Comparison of ENCODE assay signal across 29 cellular contexts in the genomic region with DNA sequence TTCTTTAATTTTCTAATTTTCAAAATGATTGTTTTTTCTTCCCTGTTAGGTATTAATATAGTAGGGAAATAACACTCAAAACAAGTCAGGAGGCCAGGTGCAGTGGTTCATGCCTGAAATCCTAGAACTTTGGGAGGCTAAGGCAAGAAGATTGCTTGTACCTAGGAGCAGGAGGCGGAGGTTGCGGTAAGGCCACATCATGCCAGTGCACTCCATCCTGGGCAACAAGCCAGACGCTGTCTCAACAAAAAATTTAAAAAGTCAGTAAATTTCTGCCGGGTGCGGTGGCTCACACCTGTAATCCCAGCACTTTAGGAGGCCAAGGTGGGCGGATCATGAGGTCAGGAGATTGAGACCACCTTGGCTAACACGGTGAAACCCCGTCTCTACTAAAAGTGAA.
"Had no signal": no experiment of that assay in that cellular context is flagged by ENCODE, and none has a peak within 500 bp of the region (broad histone marks: within the 10 kb centered on the region; RNA-seq: fewer than 3 reads in every experiment).

No MANE protein-coding gene starts in this region.

- H3K9me3 ChIP-seq: esophagus muscularis mucosa, gastroesophageal sphincter, heart left ventricle, ovary, psoas muscle, spleen, testis, tibial artery, upper lobe of left lung, uterus had no signal

- H3K4me1 ChIP-seq: foreskin keratinocyte, psoas muscle, testis, uterus had no signal

- DNase-seq: effector CD8-positive, alpha-beta T cell; foreskin keratinocyte; heart left ventricle; mammary epithelial cell; mesendoderm; midbrain; naive thymus-derived CD8-positive, alpha-beta T cell; nephron progenitor cell; nucleus accumbens; ovary; posterior cingulate gyrus; psoas muscle; right cardiac atrium; spleen; stimulated activated CD4-positive, alpha-beta T cell treated with anti-CD3 and anti-CD28 coated beads, Interleukin-4, amount 100 ng/mL, for 4 hours; stimulated activated naive CD8-positive, alpha-beta T cell treated with anti-CD3 and anti-CD28 coated beads, Interleukin-15, Interleukin-2, amounts not matched to agents 100 U/mL and 50 U/mL, for 24 hours; substantia nigra; testis; tibial artery; uterus had no signal

- H3K4me3 ChIP-seq: esophagus muscularis mucosa, gastroesophageal sphincter, heart left ventricle, hepatocyte, ovary, psoas muscle, skin epidermis, spleen, testis, tibial artery, upper lobe of left lung, uterus had no signal

- ATAC-seq: foreskin keratinocyte; gastroesophageal sphincter; heart left ventricle; left colon; naive thymus-derived CD8-positive, alpha-beta T cell; psoas muscle; right cardiac atrium; stimulated activated memory B cell treated with anti-CD40 and anti-IgM and Interleukin-4, amounts not matched to agents 10 μg/mL and 1 μg/mL and 100 μg/mL, for 72 hours; stimulated activated naive CD8-positive, alpha-beta T cell treated with anti-CD3 and anti-CD28 coated beads, Interleukin-15, Interleukin-2, amounts not matched to agents 100 U/mL and 50 U/mL, for 24 hours had no signal

- H3K27ac ChIP-seq: esophagus muscularis mucosa, foreskin keratinocyte, gastroesophageal sphincter, heart left ventricle, hepatocyte, ovary, psoas muscle, skin epidermis, spleen, testis, tibial artery, upper lobe of left lung, uterus had no signal

- H2AFZ ChIP-seq: hepatocyte had no signal

- H3K36me3 ChIP-seq: ovary, uterus had no signal

- FAIRE-seq: colon, endothelial cell of umbilical vein had no signal

- H3K27me3 ChIP-seq: esophagus muscularis mucosa, foreskin keratinocyte, gastroesophageal sphincter, heart left ventricle, hepatocyte, ovary, spleen, testis, tibial artery, upper lobe of left lung, uterus had no signal

- H3K4me2 ChIP-seq: hepatocyte had no signal
